In genomic region chr15:93366387-93367100, GRCh38 we compare ENCODE assay signal across 26 cellular contexts.
DNase-seq lines count a peak whose midpoint lies in the region; ATAC-seq and TF ChIP-seq lines count a peak whose summit lies in the region.
"Had no signal": no experiment of that assay in that cellular context is flagged by ENCODE, and none has a peak within 500 bp of the region (broad histone marks: within the 10 kb centered on the region; RNA-seq: fewer than 3 reads in every experiment).

No MANE protein-coding gene starts in this region.

- H3K9ac ChIP-seq in H9 (ENCODE audit: extremely low read depth, insufficient read length, low read length) (no peak overlapping the region), iPS-18a (ENCODE audit: low read length) (no peak overlapping the region), neural progenitor cell (no peak overlapping the region)
- H3K9ac ChIP-seq: SK-N-SH had no signal

- no peak overlapping the region for H2BK12ac ChIP-seq in H9 (ENCODE audit: insufficient read length, low read depth, low read length)

- WGBS in H9 (ENCODE audit: extremely low coverage, insufficient read length, low lambda C conversion rate): no CpG with 5 or more reads among the region's 5 CpGs

- H3K27ac ChIP-seq in H9 (ENCODE audit: insufficient read length, low read depth, low read length): no peak overlapping the region
- no peak overlapping the region for H3K27ac ChIP-seq in iPS-18a (ENCODE audit: low read length)
- peak overlapping the region; percentile 89 for H3K27ac ChIP-seq in neural progenitor cell
- no peak overlapping the region for H3K27ac ChIP-seq in osteoblast (ENCODE audit: low read depth, low read length)
- H3K27ac ChIP-seq: C4-2B had no signal

- peak overlapping the region in 1 of 2 experiments; percentile 1; a peak in 2 of 5 replicates for H3K4me3 Mint-ChIP-seq in H9
- H3K4me3 Mint-ChIP-seq in brain: peak overlapping the region in 1 of 5 experiments; percentile 9
- H3K4me3 Mint-ChIP-seq in neural progenitor cell: peak overlapping the region; percentile 37
- H3K4me3 Mint-ChIP-seq: CD8-positive, alpha-beta T cell; IgD-negative memory B cell had no signal

- no peak overlapping the region for H4K8ac ChIP-seq in H9 (replicated peaks; ENCODE audit: insufficient read length, low read depth, low read length)

- H3K23ac ChIP-seq in H9 (ENCODE audit: insufficient read length, low read depth, low read length): no peak overlapping the region

- H3K9me3 ChIP-seq in H9 (ENCODE audit: control insufficient read depth, low read depth, low read length) (no peaks in the 10 kb centered on the region), iPS-18a (ENCODE audit: control insufficient read depth, low read depth, low read length) (no peaks in the 10 kb centered on the region), neural progenitor cell (ENCODE audit: low read depth) (no peaks in the 10 kb centered on the region), osteoblast (ENCODE audit: low read depth, low read length) (peaks cover 3% of the 10 kb centered on the region)
- H3K9me3 ChIP-seq: Caco-2 had no signal

- no peak overlapping the region for H3K18ac ChIP-seq in H9 (ENCODE audit: insufficient read length, low read depth, low read length)

- no peak overlapping the region for H2BK5ac ChIP-seq in H9 (ENCODE audit: insufficient read length, low read length)

- no peak overlapping the region for H2AFZ ChIP-seq in H9 (ENCODE audit: low read length)
- no peak overlapping the region for H2AFZ ChIP-seq in neural progenitor cell (replicated peaks)
- no peak overlapping the region for H2AFZ ChIP-seq in osteoblast (ENCODE audit: low read length)

- no peak overlapping the region for H2BK15ac ChIP-seq in H9 (ENCODE audit: low read depth, low read length)

- H3K27ac Mint-ChIP-seq in H9 (peak overlapping the region in 2 of 3 experiments; percentile 60 to 68; a peak in 2 of 7 replicates), brain (peak overlapping the region in 3 of 5 experiments; percentile 28 to 64 (median 35)), neural progenitor cell (peak overlapping the region; percentile 98)
- H3K27ac Mint-ChIP-seq: CD8-positive, alpha-beta T cell; IgD-negative memory B cell had no signal

- H3K4ac ChIP-seq in H9 (ENCODE audit: low read depth, low read length): no peak overlapping the region

- H3K27me3 Mint-ChIP-seq in H9 (ENCODE audit: low read depth) (peaks cover 58% of the 10 kb centered on the region), brain (no peaks in the 10 kb centered on the region), neural progenitor cell (ENCODE audit: insufficient read depth, low read depth) (no peaks in the 10 kb centered on the region)

- H4K91ac ChIP-seq in H9 (ENCODE audit: insufficient read length, low read depth, low read length): no peak overlapping the region

- H3K4me2 ChIP-seq in H9 (ENCODE audit: insufficient read depth, insufficient read length, low read length): no peak overlapping the region
- H3K4me2 ChIP-seq in neural progenitor cell: peak overlapping the region; percentile 42
- H3K4me2 ChIP-seq in osteoblast (ENCODE audit: insufficient read depth, low read length): no peak overlapping the region
- H3K4me2 ChIP-seq: SK-N-SH had no signal

- H4K20me1 ChIP-seq in H9 (ENCODE audit: control insufficient read depth, insufficient read depth, insufficient read length) (no peaks in the 10 kb centered on the region), neural progenitor cell (ENCODE audit: low read depth) (no peaks in the 10 kb centered on the region), osteoblast (ENCODE audit: insufficient read depth, low read length) (no peaks in the 10 kb centered on the region)

- no peak overlapping the region for H4K5ac ChIP-seq in H9 (ENCODE audit: insufficient read length, low read depth, low read length)

- H2AK5ac ChIP-seq in H9 (ENCODE audit: insufficient read length, low read length): no peak overlapping the region

- H3K4me3 ChIP-seq in iPS-18a (ENCODE audit: low read length) (peak overlapping the region; percentile 34), neural progenitor cell (no peak overlapping the region), osteoblast (ENCODE audit: insufficient read depth, low read length) (no peak overlapping the region)

- H3K36me3 ChIP-seq in iPS-18a (ENCODE audit: control insufficient read depth, low read depth, low read length) (no peaks in the 10 kb centered on the region), neural progenitor cell (no peaks in the 10 kb centered on the region), osteoblast (ENCODE audit: insufficient read depth, low read length) (no peaks in the 10 kb centered on the region)

- no peak overlapping the region for H2BK20ac ChIP-seq in H9 (ENCODE audit: low read depth, low read length, poor library complexity, severe bottlenecking)

- no peak for TF ChIP-seq CTCF in H9 (conservative IDR thresholded peaks at IDR 0.05)
- no peak for TF ChIP-seq CTCF in brain (conservative IDR thresholded peaks at IDR 0.05)
- TF ChIP-seq CTCF in neural progenitor cell (IDR thresholded peaks at IDR 0.05): no peak
- no peak for TF ChIP-seq CTCF in osteoblast (IDR thresholded peaks at IDR 0.05; ENCODE audit: extremely low read depth, low read depth, low read length)

- H3K4me1 Mint-ChIP-seq in H9 (peaks cover 37 to 49% of the 10 kb centered on the region in 2 experiments), brain (peaks cover 37% of the 10 kb centered on the region), neural progenitor cell (peaks cover 56% of the 10 kb centered on the region)

- DNase-seq in H9 (no peak), neural progenitor cell (ENCODE audit: low spot score) (peak; percentile 28), germinal center (ENCODE audit: low spot score) (no peak), D341Med (ENCODE audit: low spot score) (no peak), osteoblast (ENCODE audit: insufficient read length, low spot score, missing footprints) (no peak)
- DNase-seq: Caco-2; CD8-positive, alpha-beta T cell; DMS 273 treated with DMSO at 0.1 percent for 48 hours; DMS79 treated with DMSO at 0.1 percent for 48 hours; HCEC 1CT; NCI-H1092; NCI-H1417 treated with DMSO at 0.1 percent for 48 hours; NCI-H187; NCI-H2081 treated with DMSO at 0.1 percent for 48 hours; NCI-H2171 treated with DMSO at 0.1 percent for 48 hours; NCI-H345; NCI-H524; NCI-H748 treated with DMSO at 0.1 percent for 48 hours; NK-92 treated with Interleukin-12 subunit alpha and Interleukin-12 subunit beta, amount 100 ng/mL, for 24 hours; PC-3; SK-N-SH had no signal

- H3K27me3 ChIP-seq in H9 (ENCODE audit: insufficient read depth, low read length): peaks cover 8% of the 10 kb centered on the region; the same call in 1 of the 2 replicates
- peaks cover 41% of the 10 kb centered on the region for H3K27me3 ChIP-seq in iPS-18a (ENCODE audit: control insufficient read depth, insufficient read depth, low read length)
- no peaks in the 10 kb centered on the region for H3K27me3 ChIP-seq in neural progenitor cell
- no peaks in the 10 kb centered on the region for H3K27me3 ChIP-seq in osteoblast (ENCODE audit: insufficient read depth, low read length)

- H3K36me3 Mint-ChIP-seq in H9 (ENCODE audit: insufficient read depth in 1 of 3, low read depth in 3 of 3) (no peaks in the 10 kb centered on the region), brain (no peaks in the 10 kb centered on the region), neural progenitor cell (peaks cover 11% of the 10 kb centered on the region)
- H3K36me3 Mint-ChIP-seq: CD8-positive, alpha-beta T cell; IgD-negative memory B cell had no signal

- no peak overlapping the region for H3K56ac ChIP-seq in H9 (ENCODE audit: insufficient read length, low read depth, low read length)

- H3K23me2 ChIP-seq in H9 (ENCODE audit: insufficient read length, low read depth, low read length, poor library complexity, severe bottlenecking): peaks cover 4% of the 10 kb centered on the region

- H3K4me1 ChIP-seq in H9 (ENCODE audit: insufficient read depth, low read length) (peaks cover 10% of the 10 kb centered on the region; the same call in 1 of the 2 replicates), iPS-18a (ENCODE audit: control insufficient read depth, low read depth, low read length) (peaks cover 36% of the 10 kb centered on the region), neural progenitor cell (peaks cover 41% of the 10 kb centered on the region), osteoblast (ENCODE audit: insufficient read depth, low read length) (no peaks in the 10 kb centered on the region)

- H3K79me2 ChIP-seq in H9 (ENCODE audit: insufficient read depth, low read length) (no peaks in the 10 kb centered on the region), neural progenitor cell (ENCODE audit: low read depth) (peaks cover 2% of the 10 kb centered on the region), osteoblast (ENCODE audit: insufficient read depth, low read length) (no peaks in the 10 kb centered on the region)

- no peak overlapping the region for H3K14ac ChIP-seq in H9 (ENCODE audit: insufficient read depth, low read length)

- ATAC-seq in GM21390 (IDR thresholded peaks at IDR 0.05; ENCODE audit: unreplicated experiment): no peak
- ATAC-seq: CD8-positive, alpha-beta T cell; PC-3 had no signal

- H3K79me1 ChIP-seq in H9 (ENCODE audit: insufficient read depth, low read depth, low read length, poor library complexity, severe bottlenecking): no peaks in the 10 kb centered on the region

- H3K9me3 Mint-ChIP-seq in H9 (peaks cover 0 to 3% of the 10 kb centered on the region in 2 experiments; a peak in 2 of 5 replicates), brain (peaks cover 0 to 3% (median 0%) of the 10 kb centered on the region in 5 experiments), neural progenitor cell (peaks cover 3% of the 10 kb centered on the region)
- H3K9me3 Mint-ChIP-seq: CD8-positive, alpha-beta T cell had no signal

- H3F3A ChIP-seq in neural progenitor cell (ENCODE audit: low read depth): peaks cover 58% of the 10 kb centered on the region

- no peak overlapping the region for H3T11ph ChIP-seq in H9 (ENCODE audit: low read length)

- H2BK120ac ChIP-seq in H9 (ENCODE audit: low read depth, low read length, poor library complexity, severe bottlenecking): no peak overlapping the region

Comparison
In these comparisons a context has a peak if more than half of its experiments do, and no peak if none do; other contexts are left out.
1. H3K27ac Mint-ChIP-seq: peak in every context shown above with its lines; median percentile 98 in neural progenitor cell; 64 in H9; 35 in brain.